Comparison of ENCODE assay signal across 9 cellular contexts in the genomic region with DNA sequence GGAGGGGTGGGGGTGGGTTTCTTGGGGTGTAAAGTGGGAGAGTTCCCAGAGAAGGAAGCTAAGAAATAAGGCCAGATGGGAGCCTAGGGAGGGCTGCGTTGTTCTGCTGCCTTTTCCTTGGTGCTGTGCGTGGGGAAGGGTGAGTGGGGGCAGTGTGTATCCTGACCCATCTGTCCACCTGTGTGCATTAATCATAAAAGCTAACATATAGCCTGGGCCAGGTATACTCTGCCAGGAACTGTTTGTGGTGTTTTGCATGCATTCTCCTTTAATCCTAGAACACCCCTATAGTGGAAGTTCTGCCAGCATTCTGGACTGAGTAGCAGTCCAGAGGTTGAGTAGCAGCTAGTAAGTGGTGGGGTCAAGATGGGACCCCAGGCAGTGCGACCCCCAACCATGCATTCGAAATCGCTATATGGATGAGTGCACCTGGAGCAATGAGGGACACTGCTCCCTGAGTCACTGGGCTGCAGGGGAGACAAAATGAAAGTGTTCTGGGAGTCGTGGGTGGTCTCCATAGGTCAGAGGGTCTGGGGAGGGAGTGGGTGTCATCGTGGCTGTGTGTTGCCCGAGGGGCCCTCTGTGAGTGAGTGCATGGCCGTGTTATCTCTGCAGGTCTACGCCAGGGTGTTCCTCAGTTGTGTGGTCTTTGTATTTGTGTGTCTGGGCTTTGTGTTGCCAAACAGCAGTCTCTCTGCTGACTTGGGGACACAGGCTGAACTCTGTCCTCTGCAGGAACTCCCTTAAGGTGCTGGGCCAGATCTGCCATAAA. TPM values are rescaled to one million over a fixed set of nuclear protein-coding genes. Genes with fewer than 3 reads are reported as not detected.
DNase-seq lines count a peak whose midpoint lies in the region; ATAC-seq and TF ChIP-seq lines count a peak whose summit lies in the region.
"Had no signal": no experiment of that assay in that cellular context is flagged by ENCODE, and none has a peak within 500 bp of the region (broad histone marks: within the 10 kb centered on the region; RNA-seq: fewer than 3 reads in every experiment).

No MANE protein-coding gene starts in this region.

- H3K36me3 ChIP-seq in mucosa of rectum (ENCODE audit: control insufficient read depth in 2 of 2, insufficient read depth in 2 of 2, low read length in 2 of 2) (peaks cover 0 to 3% of the 10 kb centered on the region in 2 donors), upper lobe of right lung (no peaks in the 10 kb centered on the region)

- H3K27me3 ChIP-seq in mucosa of rectum (ENCODE audit: control insufficient read depth in 2 of 2, insufficient read depth in 2 of 2, low read length in 2 of 2) (no peaks in the 10 kb centered on the region), upper lobe of right lung (no peaks in the 10 kb centered on the region)

- H3K9me3 ChIP-seq in mucosa of rectum (ENCODE audit: control insufficient read depth in 2 of 2, low read length in 2 of 2) (no peaks in the 10 kb centered on the region), upper lobe of right lung (no peaks in the 10 kb centered on the region)

- H3K27ac Mint-ChIP-seq in activated naive CD8-positive, alpha-beta T cell, result no peak overlapping the region
- H3K27ac Mint-ChIP-seq in activated naive CD8-positive, alpha-beta T cell treated with anti-CD3 and anti-CD28 coated beads, Interleukin-2, amount 50 U/mL, for 24 hours, result no peak overlapping the region

- peak overlapping the region; percentile 82 to 92 for H3K9ac ChIP-seq in mucosa of rectum (ENCODE audit: low read depth in 1 of 2, low read length in 2 of 2)

- no peak for ATAC-seq in activated naive CD8-positive, alpha-beta T cell treated with anti-CD3 and anti-CD28 coated beads, Interleukin-2, amount 50 U/mL, for 24 hours
- no peak for ATAC-seq in upper lobe of right lung
- ATAC-seq in HG03196 (IDR thresholded peaks at IDR 0.05; ENCODE audit: unreplicated experiment), result no peak

- H3K4me1 ChIP-seq in mucosa of rectum (ENCODE audit: control insufficient read depth in 2 of 2, insufficient read depth in 2 of 2, low read length in 2 of 2) (peaks cover 43 to 51% of the 10 kb centered on the region in 2 donors), upper lobe of right lung (peaks cover 41% of the 10 kb centered on the region)

- peaks cover 18% of the 10 kb centered on the region for H3K27me3 Mint-ChIP-seq in activated naive CD8-positive, alpha-beta T cell
- peaks cover 37% of the 10 kb centered on the region for H3K27me3 Mint-ChIP-seq in activated naive CD8-positive, alpha-beta T cell treated with anti-CD3 and anti-CD28 coated beads, Interleukin-2, amount 50 U/mL, for 24 hours

- intact Hi-C loops in upper lobe of right lung (cut with DNase I), result no loop called here

- H3K27ac ChIP-seq in mucosa of rectum (ENCODE audit: low read depth in 2 of 2, low read length in 2 of 2), result peak overlapping the region; percentile 93 to 95
- H3K27ac ChIP-seq in upper lobe of right lung, result no peak overlapping the region

- H3K36me3 Mint-ChIP-seq in activated naive CD8-positive, alpha-beta T cell, result peaks cover 2% of the 10 kb centered on the region
- H3K36me3 Mint-ChIP-seq in activated naive CD8-positive, alpha-beta T cell treated with anti-CD3 and anti-CD28 coated beads, Interleukin-2, amount 50 U/mL, for 24 hours (ENCODE audit: low read depth), result no peaks in the 10 kb centered on the region

- peak overlapping the region; percentile 30 for H3K4me3 Mint-ChIP-seq in activated naive CD8-positive, alpha-beta T cell
- H3K4me3 Mint-ChIP-seq in activated naive CD8-positive, alpha-beta T cell treated with anti-CD3 and anti-CD28 coated beads, Interleukin-2, amount 50 U/mL, for 24 hours, result no peak overlapping the region

- no peaks in the 10 kb centered on the region for H3K9me3 Mint-ChIP-seq in activated naive CD8-positive, alpha-beta T cell (ENCODE audit: low read depth)
- no peaks in the 10 kb centered on the region for H3K9me3 Mint-ChIP-seq in activated naive CD8-positive, alpha-beta T cell treated with anti-CD3 and anti-CD28 coated beads, Interleukin-2, amount 50 U/mL, for 24 hours

- H3K4me1 Mint-ChIP-seq in activated naive CD8-positive, alpha-beta T cell (ENCODE audit: low read depth), result peaks cover 7% of the 10 kb centered on the region
- H3K4me1 Mint-ChIP-seq in activated naive CD8-positive, alpha-beta T cell treated with anti-CD3 and anti-CD28 coated beads, Interleukin-2, amount 50 U/mL, for 24 hours, result peaks cover 10% of the 10 kb centered on the region

- DNase-seq in activated naive CD8-positive, alpha-beta T cell treated with anti-CD3 and anti-CD28 coated beads, Interleukin-2, amount 50 U/mL, for 24 hours, result no peak
- no peak for DNase-seq in epithelial cell of esophagus (ENCODE audit: low read depth)
- DNase-seq in upper lobe of right lung, result no peak
- no peak for DNase-seq in NCI-H526 (lab: John Stamatoyannopoulos, UW)
- no peak for DNase-seq in dermis blood vessel endothelial cell

- H3K4me3 ChIP-seq in epithelial cell of esophagus (ENCODE audit: low read length) (peak overlapping the region; percentile 72), mucosa of rectum (ENCODE audit: low read length in 2 of 2) (peak overlapping the region; percentile 83 to 93), upper lobe of right lung (peak overlapping the region; percentile 71)

- TF ChIP-seq CTCF in epithelial cell of esophagus (IDR thresholded peaks at IDR 0.05; ENCODE audit: insufficient read depth, low read depth, low read length, missing control alignments), result no peak
- TF ChIP-seq CTCF in upper lobe of right lung (IDR thresholded peaks at IDR 0.05), result no peak

RNA-seq across cellular contexts. Expression of a gene that starts 1.3 kb away (rescaled TPM):
- total RNA-seq in upper lobe of right lung (97.5 TPM), dermis blood vessel endothelial cell (3.4 and 4.4 TPM in 2 replicates)

RNA-seq across cellular contexts. Expression of a gene that starts 13.3 kb away (rescaled TPM):
- total RNA-seq in upper lobe of right lung, result 24.5 TPM
- total RNA-seq in dermis blood vessel endothelial cell, result 4.0 and 5.4 TPM in 2 replicates

RNA-seq across cellular contexts. Expression of a gene that starts 29.1 kb away (rescaled TPM):
- total RNA-seq in upper lobe of right lung (48.5 TPM), dermis blood vessel endothelial cell (13.4 and 18.5 TPM in 2 replicates)

RNA-seq across cellular contexts. Expression of a gene that starts 32.9 kb away (rescaled TPM):
- total RNA-seq in upper lobe of right lung, result 4.3 TPM
- 1.2 and 1.7 TPM in 2 replicates for total RNA-seq in dermis blood vessel endothelial cell
- total RNA-seq: pulmonary artery endothelial cell had no signal

RNA-seq across cellular contexts. Expression of a gene that starts 36.0 kb away (rescaled TPM):
- 5.3 TPM for total RNA-seq in upper lobe of right lung
- total RNA-seq in dermis blood vessel endothelial cell, result 0.60 and 0.68 TPM in 2 replicates

Comparison
In these comparisons a context has a peak if more than half of its experiments do, and no peak if none do; other contexts are left out.
1. RNA of a gene that starts 1.3 kb away (total RNA-seq): 97.5 TPM in upper lobe of right lung (single experiment); 3.4 to 4.4 TPM in dermis blood vessel endothelial cell; every median in the first group is over 10 times any median in the second.
2. Peak in every context shown above with its lines, with median percentiles within 50 percentile points of each other: H3K4me3 ChIP-seq.